ENCODE assay signal across 18 cellular contexts in genomic region chr6:163539101-163539762, GRCh38.
DNase-seq lines count a peak whose midpoint lies in the region; ATAC-seq and TF ChIP-seq lines count a peak whose summit lies in the region.
"Had no signal": no experiment of that assay in that cellular context is flagged by ENCODE, and none has a peak within 500 bp of the region (broad histone marks: within the 10 kb centered on the region; RNA-seq: fewer than 3 reads in every experiment).

No MANE protein-coding gene starts in this region.

- intact Hi-C loops in MCF 10A (cut with micrococcal nuclease) (loop anchor here (10.0 kb wide), 1 partner anchor 684 kb away; no protein-coding TSS in a partner anchor), breast epithelium (cut with DNase I; ENCODE audit: low total_unique reads) (no loop called here), mucosa of descending colon (cut with DNase I, micrococcal nuclease) (no loop called here)

- no peak overlapping the region for H3K4me3 ChIP-seq in breast epithelium
- H3K4me3 ChIP-seq in HEK293 (ENCODE audit: low read depth, low read length), result no peak overlapping the region
- no peak overlapping the region for H3K4me3 ChIP-seq in mucosa of descending colon
- H3K4me3 ChIP-seq: BLaER1 had no signal

- no peak for TF ChIP-seq CTCF in MCF 10A (IDR thresholded peaks at IDR 0.05; ENCODE audit: unreplicated experiment)
- no peak for TF ChIP-seq CTCF in breast epithelium (IDR thresholded peaks at IDR 0.05)
- no peak for TF ChIP-seq CTCF in HEK293 (tag by site-specific recombination; IDR thresholded peaks at IDR 0.05)
- TF ChIP-seq CTCF in mucosa of descending colon (IDR thresholded peaks at IDR 0.05), result no peak

- peak; percentile 12 for DNase-seq in MCF 10A (ENCODE audit: unreplicated experiment)
- DNase-seq in breast epithelium (ENCODE audit: low spot score in 2 of 2), result no peak
- no peak for DNase-seq in central memory CD8-positive, alpha-beta T cell (ENCODE audit: low spot score in 2 of 2)
- peak in 1 of 3 donors; percentile 32 for DNase-seq in mucosa of descending colon
- DNase-seq in NCI-H2171 treated with DMSO at 0.1 percent for 48 hours (lab: John Stamatoyannopoulos, UW), result no peak
- no peak for DNase-seq in effector CD4-positive, alpha-beta T cell
- DNase-seq: 8988T, EL, HCEC 1CT, NCI-H146, NCI-H2081, NCI-H510A, NCI-H82, PC-3 had no signal

- H3K27me3 ChIP-seq in breast epithelium, result no peaks in the 10 kb centered on the region
- H3K27me3 ChIP-seq: BLaER1 had no signal

- no peak overlapping the region for H3K4me3 Mint-ChIP-seq in MCF 10A (ENCODE audit: unreplicated experiment)
- no peak overlapping the region for H3K4me3 Mint-ChIP-seq in central memory CD8-positive, alpha-beta T cell

- peaks cover 34% of the 10 kb centered on the region for H3K4me1 Mint-ChIP-seq in MCF 10A (ENCODE audit: insufficient read depth, unreplicated experiment)
- H3K4me1 Mint-ChIP-seq in central memory CD8-positive, alpha-beta T cell, result peaks cover 29% of the 10 kb centered on the region

- H3K9me3 ChIP-seq in breast epithelium (no peaks in the 10 kb centered on the region), HEK293 (ENCODE audit: control insufficient read depth, insufficient read depth, low read depth, low read length) (no peaks in the 10 kb centered on the region), mucosa of descending colon (no peaks in the 10 kb centered on the region)
- H3K9me3 ChIP-seq: BLaER1 had no signal

- no peaks in the 10 kb centered on the region for H3K9me3 Mint-ChIP-seq in MCF 10A (ENCODE audit: unreplicated experiment)
- H3K9me3 Mint-ChIP-seq in central memory CD8-positive, alpha-beta T cell, result no peaks in the 10 kb centered on the region

- POLR2A ChIA-PET in MCF 10A (lab: Yijun Ruan, JAX) (interaction anchor here (0.6 kb wide), 1 partner anchor 9 kb away, joined by 4 read pairs; no protein-coding TSS in a partner anchor), HEK293 (lab: Yijun Ruan, JAX) (no interaction called here)

- no TSS peak for BruUV-seq in MCF 10A (replicated peaks; lab: Mats Ljungman, UMichigan)

- H3K36me3 ChIP-seq in breast epithelium, result no peaks in the 10 kb centered on the region
- peaks cover 0 to 10% of the 10 kb centered on the region in 2 experiments; a peak in 1 of 3 replicates for H3K36me3 ChIP-seq in HEK293 (ENCODE audit: control insufficient read depth in 2 of 2, insufficient read depth in 1 of 2, low read length in 2 of 2)
- H3K36me3 ChIP-seq in mucosa of descending colon (ENCODE audit: low read depth), result no peaks in the 10 kb centered on the region

- H3K4me1 ChIP-seq in breast epithelium, result peaks cover 0 to 5% of the 10 kb centered on the region in 2 donors
- H3K4me1 ChIP-seq in HEK293 (ENCODE audit: control insufficient read depth, insufficient read depth, low read length), result no peaks in the 10 kb centered on the region
- H3K4me1 ChIP-seq in mucosa of descending colon (ENCODE audit: low read depth), result peaks cover 4% of the 10 kb centered on the region
- H3K4me1 ChIP-seq: BLaER1 had no signal

- no peak for TF ChIP-seq POLR2A in breast epithelium (IDR thresholded peaks at IDR 0.05)

- H3K27me3 Mint-ChIP-seq in MCF 10A (ENCODE audit: insufficient read depth, unreplicated experiment), result no peaks in the 10 kb centered on the region
- H3K27me3 Mint-ChIP-seq in central memory CD8-positive, alpha-beta T cell, result no peaks in the 10 kb centered on the region

- ATAC-seq in central memory CD8-positive, alpha-beta T cell (replicated peaks; ENCODE audit: extremely low read depth, poor library complexity, severe bottlenecking), result no peak
- ATAC-seq in mucosa of descending colon, result peak; percentile 92
- no peak for ATAC-seq in HG02763 (IDR thresholded peaks at IDR 0.05; ENCODE audit: unreplicated experiment)
- ATAC-seq: PC-3 had no signal

- H3K27ac ChIP-seq in breast epithelium, result no peak overlapping the region
- H3K27ac ChIP-seq in HEK293 (ENCODE audit: extremely low read depth, low read depth, low read length), result no peak overlapping the region
- H3K27ac ChIP-seq: BLaER1, HL-60 had no signal

- no peak overlapping the region for H3K27ac Mint-ChIP-seq in MCF 10A (ENCODE audit: low read depth, unreplicated experiment)
- peak overlapping the region; percentile 34 for H3K27ac Mint-ChIP-seq in central memory CD8-positive, alpha-beta T cell (ENCODE audit: low read depth)

- CTCF ChIA-PET in MCF 10A (lab: Yijun Ruan, JAX) (interaction anchor here (0.7 kb wide), 1 partner anchor 64 kb away, joined by 4 read pairs; no protein-coding TSS in a partner anchor), HEK293 (lab: Yijun Ruan, JAX) (interaction anchor here (0.7 to 0.8 kb wide), 2 partner anchors 11 to 589 kb away, joined by 3 read pairs; no protein-coding TSS in a partner anchor)

- peaks cover 44% of the 10 kb centered on the region for H3K36me3 Mint-ChIP-seq in MCF 10A (ENCODE audit: insufficient read depth, unreplicated experiment)
- H3K36me3 Mint-ChIP-seq in central memory CD8-positive, alpha-beta T cell (ENCODE audit: insufficient read depth), result peaks cover 12% of the 10 kb centered on the region

TF ChIP-seq in HEK293, 187 proteins besides CTCF, POLR2A, EP300 and RAD21:
- no peak for TF ChIP-seq ZFP41 (tag by site-specific recombination; IDR thresholded peaks at IDR 0.05; ENCODE audit: borderline replicate concordance)
- TF ChIP-seq ZNF10 (tag by site-specific recombination; IDR thresholded peaks at IDR 0.05), result peak; percentile 60; the same call in 1 of the 2 replicates
